ENCODE assay signal across 22 cellular contexts in genomic region chr6:53503060-53503459, GRCh38.
"Had no signal": no experiment of that assay in that cellular context is flagged by ENCODE, and none has a peak within 500 bp of the region (broad histone marks: within the 10 kb centered on the region; RNA-seq: fewer than 3 reads in every experiment).

No MANE protein-coding gene starts in this region.

- H3K9ac ChIP-seq: KMS-11 had no signal

- FAIRE-seq: K562, RCC 7860 had no signal

- ATAC-seq: K562 had no signal

- DNase-seq: Kasumi-1, MM.1S, NCI-H1092 treated with DMSO at 0.1 percent for 48 hours, NCI-H1436, NCI-H187, NCI-H2029, NCI-H2081 treated with DMSO at 0.1 percent for 48 hours, NCI-H2171, NCI-H226, NCI-H446, NCI-H510A, NCI-H524 treated with DMSO at 0.1 percent for 48 hours, NCI-H69, NCI-H774, Right ventricle myocardium superior, RPMI8226, SIG-M5 had no signal

- H3K4me2 ChIP-seq: KMS-11 had no signal

- H3K4me3 ChIP-seq: K562, SJSA1, SK-N-MC had no signal

- H3K27me3 ChIP-seq: SJSA1 had no signal

- H3K9me3 ChIP-seq: SJSA1 had no signal

- H3K27ac ChIP-seq: KMS-11, SJSA1, SK-N-MC had no signal
